Comparison of ENCODE assay signal across 1 cellular context in the genomic region with DNA sequence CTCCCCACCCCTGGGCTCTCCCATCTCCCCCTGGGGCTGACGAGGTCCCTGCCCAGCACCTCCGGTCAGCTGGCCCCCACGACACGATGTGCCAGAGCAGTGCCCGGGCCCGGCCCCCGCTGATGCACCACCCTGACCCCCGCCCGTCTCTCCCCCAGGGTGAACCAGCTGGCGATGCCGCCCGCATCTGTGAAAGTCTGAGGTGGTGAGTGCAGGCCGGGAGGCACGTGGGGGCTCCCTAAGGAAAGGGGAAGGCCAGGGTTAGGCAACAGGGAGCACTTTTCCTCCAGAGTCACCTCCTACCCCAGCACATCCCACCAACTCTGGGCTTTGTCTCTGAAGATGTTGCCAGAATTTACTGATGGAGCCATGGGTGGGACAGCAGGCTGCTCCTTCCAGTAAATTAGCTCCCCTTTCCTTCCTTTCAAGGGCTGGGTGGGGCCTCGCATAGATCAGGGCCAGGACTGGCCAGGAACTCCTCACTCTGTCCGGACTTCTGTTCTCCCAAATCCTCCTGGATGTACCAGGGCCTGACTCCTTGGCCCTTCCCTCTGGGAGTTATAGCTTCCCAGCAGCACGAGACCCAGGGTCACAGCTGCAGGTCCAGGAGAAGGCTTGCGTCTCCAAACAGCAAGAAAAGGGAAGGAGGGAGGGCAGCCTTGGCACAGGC.
TF ChIP-seq lines count a peak whose summit lies in the region.

No MANE protein-coding gene starts in this region.

TF ChIP-seq in GM12878, 131 proteins besides CTCF, POLR2A, EP300 and RAD21:
- no peak for TF ChIP-seq SP1 (IDR thresholded peaks at IDR 0.05; ENCODE audit: low read depth, low read length)
- TF ChIP-seq HCFC1 (IDR thresholded peaks at IDR 0.05; ENCODE audit: low read length) = no peak
- TF ChIP-seq, protein P1, sequence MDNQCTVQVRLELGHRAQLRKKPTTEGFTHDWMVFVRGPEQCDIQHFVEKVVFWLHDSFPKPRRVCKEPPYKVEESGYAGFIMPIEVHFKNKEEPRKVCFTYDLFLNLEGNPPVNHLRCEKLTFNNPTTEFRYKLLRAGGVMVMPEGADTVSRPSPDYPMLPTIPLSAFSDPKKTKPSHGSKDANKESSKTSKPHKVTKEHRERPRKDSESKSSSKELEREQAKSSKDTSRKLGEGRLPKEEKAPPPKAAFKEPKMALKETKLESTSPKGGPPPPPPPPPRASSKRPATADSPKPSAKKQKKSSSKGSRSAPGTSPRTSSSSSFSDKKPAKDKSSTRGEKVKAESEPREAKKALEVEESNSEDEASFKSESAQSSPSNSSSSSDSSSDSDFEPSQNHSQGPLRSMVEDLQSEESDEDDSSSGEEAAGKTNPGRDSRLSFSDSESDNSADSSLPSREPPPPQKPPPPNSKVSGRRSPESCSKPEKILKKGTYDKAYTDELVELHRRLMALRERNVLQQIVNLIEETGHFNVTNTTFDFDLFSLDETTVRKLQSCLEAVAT (IDR thresholded peaks at IDR 0.05) = no peak
- TF ChIP-seq, protein P2, sequence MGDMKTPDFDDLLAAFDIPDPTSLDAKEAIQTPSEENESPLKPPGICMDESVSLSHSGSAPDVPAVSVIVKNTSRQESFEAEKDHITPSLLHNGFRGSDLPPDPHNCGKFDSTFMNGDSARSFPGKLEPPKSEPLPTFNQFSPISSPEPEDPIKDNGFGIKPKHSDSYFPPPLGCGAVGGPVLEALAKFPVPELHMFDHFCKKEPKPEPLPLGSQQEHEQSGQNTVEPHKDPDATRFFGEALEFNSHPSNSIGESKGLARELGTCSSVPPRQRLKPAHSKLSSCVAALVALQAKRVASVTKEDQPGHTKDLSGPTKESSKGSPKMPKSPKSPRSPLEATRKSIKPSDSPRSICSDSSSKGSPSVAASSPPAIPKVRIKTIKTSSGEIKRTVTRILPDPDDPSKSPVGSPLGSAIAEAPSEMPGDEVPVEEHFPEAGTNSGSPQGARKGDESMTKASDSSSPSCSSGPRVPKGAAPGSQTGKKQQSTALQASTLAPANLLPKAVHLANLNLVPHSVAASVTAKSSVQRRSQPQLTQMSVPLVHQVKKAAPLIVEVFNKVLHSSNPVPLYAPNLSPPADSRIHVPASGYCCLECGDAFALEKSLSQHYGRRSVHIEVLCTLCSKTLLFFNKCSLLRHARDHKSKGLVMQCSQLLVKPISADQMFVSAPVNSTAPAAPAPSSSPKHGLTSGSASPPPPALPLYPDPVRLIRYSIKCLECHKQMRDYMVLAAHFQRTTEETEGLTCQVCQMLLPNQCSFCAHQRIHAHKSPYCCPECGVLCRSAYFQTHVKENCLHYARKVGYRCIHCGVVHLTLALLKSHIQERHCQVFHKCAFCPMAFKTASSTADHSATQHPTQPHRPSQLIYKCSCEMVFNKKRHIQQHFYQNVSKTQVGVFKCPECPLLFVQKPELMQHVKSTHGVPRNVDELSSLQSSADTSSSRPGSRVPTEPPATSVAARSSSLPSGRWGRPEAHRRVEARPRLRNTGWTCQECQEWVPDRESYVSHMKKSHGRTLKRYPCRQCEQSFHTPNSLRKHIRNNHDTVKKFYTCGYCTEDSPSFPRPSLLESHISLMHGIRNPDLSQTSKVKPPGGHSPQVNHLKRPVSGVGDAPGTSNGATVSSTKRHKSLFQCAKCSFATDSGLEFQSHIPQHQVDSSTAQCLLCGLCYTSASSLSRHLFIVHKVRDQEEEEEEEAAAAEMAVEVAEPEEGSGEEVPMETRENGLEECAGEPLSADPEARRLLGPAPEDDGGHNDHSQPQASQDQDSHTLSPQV (IDR thresholded peaks at IDR 0.05) = no peak
- no peak for TF ChIP-seq SMAD1 (IDR thresholded peaks at IDR 0.05; ENCODE audit: low read depth, partially characterized antibody)
- no peak for TF ChIP-seq TCF7 (IDR thresholded peaks at IDR 0.05; ENCODE audit: borderline replicate concordance)
- TF ChIP-seq ZNF217 (IDR thresholded peaks at IDR 0.05) = no peak
- TF ChIP-seq, protein P3, sequence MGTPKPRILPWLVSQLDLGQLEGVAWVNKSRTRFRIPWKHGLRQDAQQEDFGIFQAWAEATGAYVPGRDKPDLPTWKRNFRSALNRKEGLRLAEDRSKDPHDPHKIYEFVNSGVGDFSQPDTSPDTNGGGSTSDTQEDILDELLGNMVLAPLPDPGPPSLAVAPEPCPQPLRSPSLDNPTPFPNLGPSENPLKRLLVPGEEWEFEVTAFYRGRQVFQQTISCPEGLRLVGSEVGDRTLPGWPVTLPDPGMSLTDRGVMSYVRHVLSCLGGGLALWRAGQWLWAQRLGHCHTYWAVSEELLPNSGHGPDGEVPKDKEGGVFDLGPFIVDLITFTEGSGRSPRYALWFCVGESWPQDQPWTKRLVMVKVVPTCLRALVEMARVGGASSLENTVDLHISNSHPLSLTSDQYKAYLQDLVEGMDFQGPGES (IDR thresholded peaks at IDR 0.05) = no peak
